In genomic region chr6:130676077-130676772, GRCh38 we compare ENCODE assay signal across 13 cellular contexts.
A peak's percentile ranks its signal among the peaks of the same experiment; 100 is the strongest.
DNase-seq lines count a peak whose midpoint lies in the region; ATAC-seq and TF ChIP-seq lines count a peak whose summit lies in the region.
"Had no signal": no experiment of that assay in that cellular context is flagged by ENCODE, and none has a peak within 500 bp of the region (broad histone marks: within the 10 kb centered on the region; RNA-seq: fewer than 3 reads in every experiment).

No MANE protein-coding gene starts in this region.

- peak; percentile 25 for TF ChIP-seq CTCF in AG09309 (IDR thresholded peaks at IDR 0.05; ENCODE audit: control insufficient read depth, insufficient read depth, low read depth, low read length, missing control alignments)
- TF ChIP-seq CTCF in H9 (conservative IDR thresholded peaks at IDR 0.05), result peak; percentile 49
- no peak for TF ChIP-seq CTCF in GM13976 (IDR thresholded peaks at IDR 0.05; ENCODE audit: borderline replicate concordance, control extremely low read depth, extremely low read depth, insufficient read depth, missing control alignments)

- no peak overlapping the region for H4K8ac ChIP-seq in H9 (replicated peaks; ENCODE audit: insufficient read length, low read depth, low read length)

- no CpG with 5 or more reads among the region's 1 CpG for WGBS in H9 (ENCODE audit: extremely low coverage, insufficient read length, low lambda C conversion rate)

- H3K56ac ChIP-seq in H9 (ENCODE audit: insufficient read length, low read depth, low read length), result no peak overlapping the region

- no peak overlapping the region for H2BK120ac ChIP-seq in H9 (ENCODE audit: low read depth, low read length, poor library complexity, severe bottlenecking)

- H3K36me3 Mint-ChIP-seq in H9 (ENCODE audit: insufficient read depth in 1 of 3, low read depth in 3 of 3), result no peaks in the 10 kb centered on the region

- H3K23ac ChIP-seq in H9 (ENCODE audit: insufficient read length, low read depth, low read length), result no peak overlapping the region

- H3K79me2 ChIP-seq in H9 (ENCODE audit: insufficient read depth, low read length), result no peaks in the 10 kb centered on the region

- in situ Hi-C loops in GM13976 (cut with MboI; ENCODE audit: low sequenced_read_pairs, unreplicated experiment), result loop anchor here (25.0 kb wide), 1 partner anchor 614 kb away; no protein-coding TSS in a partner anchor

- H3K9me3 Mint-ChIP-seq in H9, result no peaks in the 10 kb centered on the region; a peak in 1 of 5 replicates

- H3K4me3 ChIP-seq in AG09309 (ENCODE audit: control insufficient read depth, low read depth, low read length), result no peak overlapping the region

- H2BK15ac ChIP-seq in H9 (ENCODE audit: low read depth, low read length), result no peak overlapping the region

- H3K14ac ChIP-seq in H9 (ENCODE audit: insufficient read depth, low read length), result no peak overlapping the region

- no peaks in the 10 kb centered on the region for H4K20me1 ChIP-seq in H9 (ENCODE audit: control insufficient read depth, insufficient read depth, insufficient read length)

- no peak overlapping the region for H3K27ac ChIP-seq in H9 (ENCODE audit: insufficient read length, low read depth, low read length)

- H3K9me3 ChIP-seq in H9 (ENCODE audit: control insufficient read depth, low read depth, low read length), result no peaks in the 10 kb centered on the region

- H2AFZ ChIP-seq in H9 (ENCODE audit: low read length), result no peak overlapping the region

- H2BK20ac ChIP-seq in H9 (ENCODE audit: low read depth, low read length, poor library complexity, severe bottlenecking), result no peak overlapping the region

- no peak overlapping the region for H2AK5ac ChIP-seq in H9 (ENCODE audit: insufficient read length, low read length)

- no peak overlapping the region for H4K5ac ChIP-seq in H9 (ENCODE audit: insufficient read length, low read depth, low read length)

- no peak overlapping the region for H4K91ac ChIP-seq in H9 (ENCODE audit: insufficient read length, low read depth, low read length)

- H3K27me3 Mint-ChIP-seq in H9 (ENCODE audit: low read depth), result no peaks in the 10 kb centered on the region
- H3K27me3 Mint-ChIP-seq: activated T-cell treated with anti-CD3 and anti-CD28 coated beads, Interleukin-2, amount 50 U/mL, for 24 hours had no signal

- H3K4me1 ChIP-seq in H9 (ENCODE audit: insufficient read depth, low read length), result no peaks in the 10 kb centered on the region

- peaks cover 9 to 16% of the 10 kb centered on the region in 2 experiments for H3K4me1 Mint-ChIP-seq in H9
- H3K4me1 Mint-ChIP-seq: B cell had no signal

- DNase-seq in AG09309 (ENCODE audit: low read depth), result no peak
- peak; percentile 34 for DNase-seq in H9
- DNase-seq in SW480 (ENCODE audit: low spot score), result peak; percentile 20
- peak; percentile 25 for DNase-seq in iPS-NIHi11 (ENCODE audit: low spot score)
- no peak for DNase-seq in GM13976 (ENCODE audit: low spot score)
- no peak for DNase-seq in stimulated activated naive CD4-positive, alpha-beta T cell treated with Interleukin-2 at 50 U/mL for 16 hours (lab: John Stamatoyannopoulos, UW)
- no peak for DNase-seq in medulla oblongata (ENCODE audit: extremely low spot score)
- DNase-seq: activated T-cell treated with anti-CD3 and anti-CD28 coated beads, Interleukin-2, amount 50 U/mL, for 24 hours; MM.1S; NCI-H226 had no signal

- ATAC-seq in HG03097 (IDR thresholded peaks at IDR 0.05; ENCODE audit: low FRiP score, unreplicated experiment), result no peak
- ATAC-seq: Right ventricle myocardium inferior had no signal

- no peak overlapping the region for H3K4me3 Mint-ChIP-seq in H9
- H3K4me3 Mint-ChIP-seq: activated T-cell treated with anti-CD3 and anti-CD28 coated beads, Interleukin-2, amount 50 U/mL, for 24 hours; B cell had no signal

- H3T11ph ChIP-seq in H9 (ENCODE audit: low read length), result no peak overlapping the region

- H3K27me3 ChIP-seq in H9 (ENCODE audit: insufficient read depth, low read length), result no peaks in the 10 kb centered on the region

- no peaks in the 10 kb centered on the region for H3K79me1 ChIP-seq in H9 (ENCODE audit: insufficient read depth, low read depth, low read length, poor library complexity, severe bottlenecking)

- no peak overlapping the region for H3K4ac ChIP-seq in H9 (ENCODE audit: low read depth, low read length)

- peak overlapping the region in 1 of 3 experiments; percentile 13; a peak in 2 of 7 replicates for H3K27ac Mint-ChIP-seq in H9
- H3K27ac Mint-ChIP-seq: activated T-cell treated with anti-CD3 and anti-CD28 coated beads, Interleukin-2, amount 50 U/mL, for 24 hours; B cell had no signal

- H3K4me2 ChIP-seq in H9 (ENCODE audit: insufficient read depth, insufficient read length, low read length), result no peak overlapping the region

- no peak overlapping the region for H3K9ac ChIP-seq in H9 (ENCODE audit: extremely low read depth, insufficient read length, low read length)

- no peaks in the 10 kb centered on the region for H3K23me2 ChIP-seq in H9 (ENCODE audit: insufficient read length, low read depth, low read length, poor library complexity, severe bottlenecking)

- no peak overlapping the region for H3K18ac ChIP-seq in H9 (ENCODE audit: insufficient read length, low read depth, low read length)

- H2BK12ac ChIP-seq in H9 (ENCODE audit: insufficient read length, low read depth, low read length), result no peak overlapping the region

- no peak overlapping the region for H2BK5ac ChIP-seq in H9 (ENCODE audit: insufficient read length, low read length)

Comparison
In these comparisons a context has a peak if more than half of its experiments do, and no peak if none do; other contexts are left out.
1. DNase-seq: peak in H9 (single experiment), SW480 (single experiment) and iPS-NIHi11 (single experiment); none in AG09309 (single experiment), GM13976 (single experiment), stimulated activated naive CD4-positive, alpha-beta T cell treated with Interleukin-2 at 50 U/mL for 16 hours (single experiment) and medulla oblongata (single experiment).